Comparison of ENCODE assay signal across 1 cellular context in genomic region chr20:6074784-6075183, GRCh38.
TF ChIP-seq lines count a peak whose summit lies in the region.

No MANE protein-coding gene starts in this region.

TF ChIP-seq in HepG2, 621 proteins besides CTCF, POLR2A, EP300 and RAD21:
- TF ChIP-seq NR2F2 (IDR thresholded peaks at IDR 0.05; ENCODE audit: borderline replicate concordance, low read depth), result no peak
- TF ChIP-seq IRX3 (CRISPR knock-in tag; IDR thresholded peaks at IDR 0.05; ENCODE audit: borderline replicate concordance, low read depth), result no peak
- TF ChIP-seq ZIK1 (CRISPR knock-in tag; IDR thresholded peaks at IDR 0.05; ENCODE audit: borderline replicate concordance, low read depth), result no peak
- TF ChIP-seq CBFB (CRISPR knock-in tag; IDR thresholded peaks at IDR 0.05), result no peak
- TF ChIP-seq FOXO1 (CRISPR knock-in tag; IDR thresholded peaks at IDR 0.05), result no peak
- no peak for TF ChIP-seq ZNF33B (CRISPR knock-in tag; IDR thresholded peaks at IDR 0.05)
- no peak for TF ChIP-seq ZNF652 (CRISPR knock-in tag; IDR thresholded peaks at IDR 0.05; ENCODE audit: borderline replicate concordance, low read depth)
- TF ChIP-seq ADNP (CRISPR knock-in tag; IDR thresholded peaks at IDR 0.05), result no peak
- TF ChIP-seq SNAPC4 (CRISPR knock-in tag; IDR thresholded peaks at IDR 0.05), result no peak
- no peak for TF ChIP-seq ZNF335 (CRISPR knock-in tag; IDR thresholded peaks at IDR 0.05)
- no peak for TF ChIP-seq ZKSCAN1 (IDR thresholded peaks at IDR 0.05; ENCODE audit: low read length)
- TF ChIP-seq FOXK1 (CRISPR knock-in tag; IDR thresholded peaks at IDR 0.05; ENCODE audit: borderline replicate concordance, low read depth), result no peak
- TF ChIP-seq, protein P1, sequence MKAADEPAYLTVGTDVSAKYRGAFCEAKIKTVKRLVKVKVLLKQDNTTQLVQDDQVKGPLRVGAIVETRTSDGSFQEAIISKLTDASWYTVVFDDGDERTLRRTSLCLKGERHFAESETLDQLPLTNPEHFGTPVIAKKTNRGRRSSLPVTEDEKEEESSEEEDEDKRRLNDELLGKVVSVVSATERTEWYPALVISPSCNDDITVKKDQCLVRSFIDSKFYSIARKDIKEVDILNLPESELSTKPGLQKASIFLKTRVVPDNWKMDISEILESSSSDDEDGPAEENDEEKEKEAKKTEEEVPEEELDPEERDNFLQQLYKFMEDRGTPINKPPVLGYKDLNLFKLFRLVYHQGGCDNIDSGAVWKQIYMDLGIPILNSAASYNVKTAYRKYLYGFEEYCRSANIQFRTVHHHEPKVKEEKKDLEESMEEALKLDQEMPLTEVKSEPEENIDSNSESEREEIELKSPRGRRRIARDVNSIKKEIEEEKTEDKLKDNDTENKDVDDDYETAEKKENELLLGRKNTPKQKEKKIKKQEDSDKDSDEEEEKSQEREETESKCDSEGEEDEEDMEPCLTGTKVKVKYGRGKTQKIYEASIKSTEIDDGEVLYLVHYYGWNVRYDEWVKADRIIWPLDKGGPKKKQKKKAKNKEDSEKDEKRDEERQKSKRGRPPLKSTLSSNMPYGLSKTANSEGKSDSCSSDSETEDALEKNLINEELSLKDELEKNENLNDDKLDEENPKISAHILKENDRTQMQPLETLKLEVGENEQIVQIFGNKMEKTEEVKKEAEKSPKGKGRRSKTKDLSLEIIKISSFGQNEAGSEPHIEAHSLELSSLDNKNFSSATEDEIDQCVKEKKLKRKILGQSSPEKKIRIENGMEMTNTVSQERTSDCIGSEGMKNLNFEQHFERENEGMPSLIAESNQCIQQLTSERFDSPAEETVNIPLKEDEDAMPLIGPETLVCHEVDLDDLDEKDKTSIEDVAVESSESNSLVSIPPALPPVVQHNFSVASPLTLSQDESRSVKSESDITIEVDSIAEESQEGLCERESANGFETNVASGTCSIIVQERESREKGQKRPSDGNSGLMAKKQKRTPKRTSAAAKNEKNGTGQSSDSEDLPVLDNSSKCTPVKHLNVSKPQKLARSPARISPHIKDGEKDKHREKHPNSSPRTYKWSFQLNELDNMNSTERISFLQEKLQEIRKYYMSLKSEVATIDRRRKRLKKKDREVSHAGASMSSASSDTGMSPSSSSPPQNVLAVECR (CRISPR knock-in tag; IDR thresholded peaks at IDR 0.05; ENCODE audit: borderline replicate concordance), result no peak
- TF ChIP-seq NCOA2 (CRISPR knock-in tag; IDR thresholded peaks at IDR 0.05), result no peak
- TF ChIP-seq ZBTB8A (CRISPR knock-in tag; IDR thresholded peaks at IDR 0.05; ENCODE audit: borderline replicate concordance, low read depth), result no peak
- TF ChIP-seq MXD1 (CRISPR knock-in tag; IDR thresholded peaks at IDR 0.05), result no peak
- TF ChIP-seq, protein P2, sequence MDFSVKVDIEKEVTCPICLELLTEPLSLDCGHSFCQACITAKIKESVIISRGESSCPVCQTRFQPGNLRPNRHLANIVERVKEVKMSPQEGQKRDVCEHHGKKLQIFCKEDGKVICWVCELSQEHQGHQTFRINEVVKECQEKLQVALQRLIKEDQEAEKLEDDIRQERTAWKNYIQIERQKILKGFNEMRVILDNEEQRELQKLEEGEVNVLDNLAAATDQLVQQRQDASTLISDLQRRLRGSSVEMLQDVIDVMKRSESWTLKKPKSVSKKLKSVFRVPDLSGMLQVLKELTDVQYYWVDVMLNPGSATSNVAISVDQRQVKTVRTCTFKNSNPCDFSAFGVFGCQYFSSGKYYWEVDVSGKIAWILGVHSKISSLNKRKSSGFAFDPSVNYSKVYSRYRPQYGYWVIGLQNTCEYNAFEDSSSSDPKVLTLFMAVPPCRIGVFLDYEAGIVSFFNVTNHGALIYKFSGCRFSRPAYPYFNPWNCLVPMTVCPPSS (IDR thresholded peaks at IDR 0.05), result no peak
- TF ChIP-seq, protein P3, sequence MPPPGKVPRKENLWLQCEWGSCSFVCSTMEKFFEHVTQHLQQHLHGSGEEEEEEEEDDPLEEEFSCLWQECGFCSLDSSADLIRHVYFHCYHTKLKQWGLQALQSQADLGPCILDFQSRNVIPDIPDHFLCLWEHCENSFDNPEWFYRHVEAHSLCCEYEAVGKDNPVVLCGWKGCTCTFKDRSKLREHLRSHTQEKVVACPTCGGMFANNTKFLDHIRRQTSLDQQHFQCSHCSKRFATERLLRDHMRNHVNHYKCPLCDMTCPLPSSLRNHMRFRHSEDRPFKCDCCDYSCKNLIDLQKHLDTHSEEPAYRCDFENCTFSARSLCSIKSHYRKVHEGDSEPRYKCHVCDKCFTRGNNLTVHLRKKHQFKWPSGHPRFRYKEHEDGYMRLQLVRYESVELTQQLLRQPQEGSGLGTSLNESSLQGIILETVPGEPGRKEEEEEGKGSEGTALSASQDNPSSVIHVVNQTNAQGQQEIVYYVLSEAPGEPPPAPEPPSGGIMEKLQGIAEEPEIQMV (CRISPR knock-in tag; IDR thresholded peaks at IDR 0.05; ENCODE audit: low read depth), result no peak
